28 cellular contexts compared by ENCODE assay signal in the genomic region with DNA sequence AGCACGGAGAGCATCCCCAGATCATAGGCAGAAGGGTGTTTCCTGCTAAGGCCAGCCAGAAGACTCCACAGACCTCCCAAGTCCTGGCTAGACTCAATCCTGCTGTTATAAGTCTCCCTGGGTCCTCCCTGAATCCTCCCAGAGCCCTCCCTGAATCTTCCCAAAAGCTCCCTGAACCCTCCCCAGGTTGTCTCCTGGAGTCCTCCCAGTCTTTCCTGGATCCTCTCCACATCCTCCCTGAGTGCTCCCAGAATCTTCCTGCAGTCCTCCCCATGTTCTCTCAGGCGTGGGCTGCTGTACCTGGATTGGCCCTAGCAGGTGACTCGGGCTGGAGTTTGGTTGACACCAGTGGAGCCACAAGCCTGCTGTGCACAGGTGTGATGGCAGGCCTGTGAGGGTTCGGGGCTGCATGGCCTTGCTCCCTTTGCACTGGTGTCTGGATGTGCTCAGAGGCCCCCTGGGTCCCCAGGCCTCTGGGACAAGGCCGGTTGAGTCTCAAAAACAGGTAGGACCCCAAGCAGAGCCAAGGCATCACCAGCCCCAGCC. TPM values are rescaled to one million over a fixed set of nuclear protein-coding genes. Genes with fewer than 3 reads are reported as not detected.
"Had no signal": no experiment of that assay in that cellular context is flagged by ENCODE, and none has a peak within 500 bp of the region (broad histone marks: within the 10 kb centered on the region; RNA-seq: fewer than 3 reads in every experiment).

No MANE protein-coding gene starts in this region.

- H3K9me3 ChIP-seq: left lung, lower lobe of right lung, ovary, right atrium auricular region, suprapubic skin, thoracic aorta, tibial artery, upper lobe of right lung, uterus had no signal

- H3K36me3 ChIP-seq: left lung, lower lobe of right lung, ovary, right atrium auricular region, suprapubic skin, thoracic aorta, tibial artery, upper lobe of right lung, uterus had no signal

- ATAC-seq: left colon; left lung; lower lobe of right lung; naive thymus-derived CD8-positive, alpha-beta T cell; sciatic nerve; stimulated activated effector memory CD8-positive, alpha-beta T cell treated with anti-CD3 and anti-CD28 coated beads, Interleukin-12 subunit alpha, Interleukin-12 subunit beta, amount 100 ng/mL, for 72 hours; upper lobe of right lung had no signal

- DNase-seq: hypothalamus; immature natural killer cell; kidney; left colon; left lung; lower lobe of right lung; mammary epithelial cell; mesenchymal stem cell; naive thymus-derived CD8-positive, alpha-beta T cell; ovary; stimulated activated CD4-positive, alpha-beta T cell treated with anti-CD3 and anti-CD28 coated beads, Interleukin-12 subunit alpha, Interleukin-12 subunit beta, amount 100 ng/mL, for 4 hours; stimulated activated CD4-positive, alpha-beta T cell treated with anti-CD3 and anti-CD28 coated beads, Interleukin-15, amount 100 ng/mL, for 24 hours; stimulated activated CD4-positive, alpha-beta T cell treated with anti-CD3 and anti-CD28 coated beads, Interleukin-2, amount 100 ng/mL, for 24 hours; stimulated activated CD4-positive, alpha-beta T cell treated with anti-CD3 and anti-CD28 coated beads, Interleukin-4, amount 100 ng/mL, for 1 hour; stimulated activated naive CD4-positive, alpha-beta T cell; tibial artery; trophoblast cell; upper lobe of right lung; uterus had no signal

- H3K4me3 ChIP-seq: left lung, lower lobe of right lung, ovary, right atrium auricular region, skin epidermis, suprapubic skin, thoracic aorta, tibial artery, upper lobe of right lung, uterus had no signal

- H3K27me3 ChIP-seq: ovary, right atrium auricular region, upper lobe of right lung, uterus had no signal

- H3K4me1 ChIP-seq: left lung, uterus had no signal

- H3K27ac ChIP-seq: left lung, lower lobe of right lung, ovary, right atrium auricular region, skin epidermis, suprapubic skin, thoracic aorta, tibial artery, upper lobe of right lung, uterus had no signal

- FAIRE-seq: islet of Langerhans, kidney had no signal

RNA-seq across cellular contexts. Expression of gene GP1BB, which starts 11.6 kb away (rescaled TPM):
- total RNA-seq: renal cortical epithelial cell had no signal
- polyA plus RNA-seq: naive thymus-derived CD8-positive, alpha-beta T cell had no signal

RNA-seq across cellular contexts. Expression of gene TBX1, which starts 25.7 kb away (rescaled TPM):
- total RNA-seq: naive thymus-derived CD8-positive, alpha-beta T cell; neural crest cell had no signal
- polyA plus RNA-seq: mammary epithelial cell; naive thymus-derived CD8-positive, alpha-beta T cell had no signal
